In genomic region chr1:10679521-10680220, GRCh38 we compare ENCODE assay signal across 7 cellular contexts.
DNase-seq lines count a peak whose midpoint lies in the region; ATAC-seq and TF ChIP-seq lines count a peak whose summit lies in the region.

No MANE protein-coding gene starts in this region.

- H3K79me2 ChIP-seq in mesendoderm (ENCODE audit: control insufficient read depth, insufficient read depth, low read length): no peaks in the 10 kb centered on the region

- H2BK5ac ChIP-seq in mesendoderm (ENCODE audit: low read length): no peak overlapping the region

- H3K36me3 ChIP-seq in mesendoderm (ENCODE audit: control insufficient read depth, insufficient read depth, low read length): no peaks in the 10 kb centered on the region

- no peak overlapping the region for H2AK5ac ChIP-seq in mesendoderm (ENCODE audit: low read length)

- no peak overlapping the region for H2BK15ac ChIP-seq in mesendoderm (replicated peaks; ENCODE audit: low read depth)

- H4K8ac ChIP-seq in mesendoderm (ENCODE audit: low read depth, low read length): no peak overlapping the region

- peak; percentile 69 for DNase-seq in ELR (ENCODE audit: low read depth)
- DNase-seq in NCI-H1105 (lab: John Stamatoyannopoulos, UW): peak; percentile 63
- DNase-seq in astrocyte of the cerebellum (ENCODE audit: low read depth): peak; percentile 27
- DNase-seq in mesendoderm: peak; percentile 97
- no peak for DNase-seq in foreskin melanocyte
- no peak for DNase-seq in activated CD4-positive, alpha-beta T cell treated with anti-CD3 and anti-CD28 coated beads, Interleukin-2, amount 50 U/mL, for 4 hours

- no peak for ATAC-seq in GM18867 (IDR thresholded peaks at IDR 0.05; ENCODE audit: unreplicated experiment)

- H3K18ac ChIP-seq in mesendoderm (ENCODE audit: low read length): no peak overlapping the region

- TF ChIP-seq CTCF in astrocyte of the cerebellum (IDR thresholded peaks at IDR 0.05; ENCODE audit: low read depth, low read length, missing control alignments): no peak

- no peak overlapping the region for H3K4me2 ChIP-seq in mesendoderm (ENCODE audit: low read length)

- H3K4ac ChIP-seq in mesendoderm (ENCODE audit: low read depth, low read length): no peak overlapping the region

- peak overlapping the region; percentile 25 for H3K56ac ChIP-seq in mesendoderm (ENCODE audit: low read length)

- in situ Hi-C loops in astrocyte of the cerebellum (cut with HindIII; ENCODE audit: low sequenced_read_pairs): no loop called here

- H3K9ac ChIP-seq in mesendoderm (ENCODE audit: low read length): no peak overlapping the region

- no peak overlapping the region for H3K23ac ChIP-seq in mesendoderm (ENCODE audit: low read length)

- no peak overlapping the region for H3K27ac ChIP-seq in mesendoderm (ENCODE audit: low read depth, low read length)

- no CpG with 5 or more reads among the region's 9 CpGs for WGBS in mesendoderm (ENCODE audit: extremely low coverage, insufficient coverage, low lambda C conversion rate)

- H3K4me3 ChIP-seq in astrocyte of the cerebellum (ENCODE audit: low read depth, low read length) (no peak overlapping the region), mesendoderm (ENCODE audit: low read length) (no peak overlapping the region)

- no peaks in the 10 kb centered on the region for H3K27me3 ChIP-seq in mesendoderm (ENCODE audit: insufficient read depth, low read length, poor library complexity)

- peaks cover 19% of the 10 kb centered on the region for H3K4me1 ChIP-seq in mesendoderm (ENCODE audit: control insufficient read depth, low read depth, low read length)

- no peaks in the 10 kb centered on the region for H3K79me1 ChIP-seq in mesendoderm (ENCODE audit: low read length)

- no peak overlapping the region for H4K5ac ChIP-seq in mesendoderm (ENCODE audit: low read length)

- H2BK120ac ChIP-seq in mesendoderm (ENCODE audit: low read depth, low read length): no peak overlapping the region

Comparison
In these comparisons a context has a peak if more than half of its experiments do, and no peak if none do; other contexts are left out.
1. DNase-seq: peak in ELR (single experiment), NCI-H1105 (single experiment), astrocyte of the cerebellum (single experiment) and mesendoderm (single experiment); none in foreskin melanocyte (single experiment) and activated CD4-positive, alpha-beta T cell treated with anti-CD3 and anti-CD28 coated beads, Interleukin-2, amount 50 U/mL, for 4 hours (0 of 2).